1 cellular context compared by ENCODE assay signal in genomic region chr4:87521757-87522374, GRCh38.
TF ChIP-seq lines count a peak whose summit lies in the region.

No MANE protein-coding gene starts in this region.

TF ChIP-seq in HEK293, 187 proteins besides CTCF, POLR2A, EP300 and RAD21 (continued from another document):
- TF ChIP-seq ZNF501 (tag by site-specific recombination; IDR thresholded peaks at IDR 0.05), result peak; percentile 53; the same call in 1 of the 2 replicates
- TF ChIP-seq ZNF366 (tag by site-specific recombination; conservative IDR thresholded peaks at IDR 0.05), result peak; percentile 91
- 0 out of 2 replicates have a peak, but pooled peaks have one; percentile 24 for TF ChIP-seq ZBTB21 (tag by site-specific recombination; IDR thresholded peaks at IDR 0.05)
- TF ChIP-seq ZNF843 (tag by site-specific recombination; IDR thresholded peaks at IDR 0.05), result peak; percentile 75; the same call in 1 of the 2 replicates
- TF ChIP-seq SP7 (tag by site-specific recombination; IDR thresholded peaks at IDR 0.05), result peak; percentile 63
- TF ChIP-seq ZNF623 (tag by site-specific recombination; IDR thresholded peaks at IDR 0.05), result no peak
- TF ChIP-seq ZNF639 (tag by site-specific recombination; IDR thresholded peaks at IDR 0.05), result peak; percentile 89
- TF ChIP-seq ZNF558 (tag by site-specific recombination; IDR thresholded peaks at IDR 0.05), result 0 out of 2 replicates have a peak, but pooled peaks have one; percentile 15
- no peak for TF ChIP-seq ZNF518A (tag by site-specific recombination; conservative IDR thresholded peaks at IDR 0.05; ENCODE audit: low read depth)
